Comparison of ENCODE assay signal across 8 cellular contexts in the genomic region with DNA sequence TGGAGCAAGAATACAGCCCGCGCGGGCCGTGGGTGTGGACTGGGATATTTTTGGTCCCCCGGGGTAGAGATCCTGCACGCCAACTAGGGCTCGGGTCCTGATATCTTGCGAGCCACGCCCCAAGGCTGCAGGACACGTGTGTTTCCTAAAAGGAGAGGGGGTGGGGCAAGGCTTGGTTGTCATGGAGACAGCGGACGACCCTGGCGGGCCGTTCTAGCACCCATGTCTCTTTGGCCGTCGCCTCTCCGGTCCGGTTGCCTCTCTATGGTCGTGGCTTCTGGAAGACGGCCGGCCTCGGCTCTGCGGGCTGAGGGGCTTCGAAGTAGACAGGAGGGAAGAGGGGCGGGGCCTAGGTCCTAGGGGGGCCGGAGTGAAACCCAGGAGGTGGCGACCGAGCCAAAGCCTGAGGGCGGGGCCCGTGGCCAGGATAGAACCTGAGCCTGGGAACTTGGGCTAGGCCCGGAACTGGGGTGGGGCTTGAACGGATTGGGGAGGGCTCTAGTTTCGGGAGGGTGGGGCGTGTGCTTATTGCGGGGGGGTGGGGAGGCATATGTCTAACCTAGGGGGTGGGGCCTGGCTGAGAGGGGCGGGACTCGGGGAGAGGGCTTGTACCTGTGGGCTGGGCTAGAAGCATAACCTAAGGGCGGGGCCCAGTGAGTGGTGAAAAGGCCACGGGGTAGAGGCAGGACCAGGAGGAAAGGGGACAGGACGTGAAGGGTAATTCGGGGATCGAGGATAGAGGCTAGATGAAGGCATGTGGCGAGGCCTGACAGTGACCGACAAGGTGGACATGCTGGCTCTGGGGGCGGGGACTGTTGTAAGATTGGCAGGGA. TPM values are rescaled to one million over a fixed set of nuclear protein-coding genes. Genes with fewer than 3 reads are reported as not detected.
A peak's percentile ranks its signal among the peaks of the same experiment; 100 is the strongest.
DNase-seq lines count a peak whose midpoint lies in the region; ATAC-seq and TF ChIP-seq lines count a peak whose summit lies in the region.

No MANE protein-coding gene starts in this region.

- H3K9me2 ChIP-seq in Karpas-422 (replicated peaks; ENCODE audit: insufficient read depth, low read length): no peaks in the 10 kb centered on the region

- peak overlapping the region; percentile 75 for H3K23ac ChIP-seq in neuronal stem cell (ENCODE audit: low read depth, low read length, poor library complexity)

- no peak overlapping the region for H3K14ac ChIP-seq in neuronal stem cell (ENCODE audit: low read length)

- no peak overlapping the region for H3K4ac ChIP-seq in neuronal stem cell (ENCODE audit: low read length)

- no peak overlapping the region for H2AK5ac ChIP-seq in neuronal stem cell (ENCODE audit: low read depth, low read length)

- H2BK5ac ChIP-seq in neuronal stem cell (ENCODE audit: low read length): peak overlapping the region; percentile 27

- no peaks in the 10 kb centered on the region for H3K36me3 ChIP-seq in Karpas-422 (ENCODE audit: insufficient read depth, low read length)
- H3K36me3 ChIP-seq in neuronal stem cell (replicated peaks in 1 of 2; ENCODE audit: control insufficient read depth in 2 of 2, insufficient read depth in 2 of 2, low read length in 2 of 2): no peaks in the 10 kb centered on the region

- H3K4me2 ChIP-seq in Karpas-422 (ENCODE audit: low read depth, low read length, poor library complexity, severe bottlenecking) (peak overlapping the region; percentile 73), neuronal stem cell (ENCODE audit: insufficient read depth, low read length, poor library complexity, severe bottlenecking) (peak overlapping the region; percentile 92)

- H3K9me3 ChIP-seq in Karpas-422 (ENCODE audit: low read length) (no peaks in the 10 kb centered on the region), neuronal stem cell (replicated peaks in 1 of 2; ENCODE audit: control insufficient read depth in 2 of 2, insufficient read depth in 1 of 2, low read depth in 1 of 2, low read length in 2 of 2) (no peaks in the 10 kb centered on the region)

- no peak overlapping the region for H4K8ac ChIP-seq in neuronal stem cell (ENCODE audit: low read depth, low read length)

- H3K9ac ChIP-seq in Karpas-422 (ENCODE audit: low read length) (peak overlapping the region; percentile 82), neuronal stem cell (ENCODE audit: low read depth, low read length, poor library complexity) (peak overlapping the region; percentile 77)

- H4K91ac ChIP-seq in neuronal stem cell (ENCODE audit: low read depth, low read length, poor library complexity): no peak overlapping the region

- TF ChIP-seq CTCF in foreskin keratinocyte (conservative IDR thresholded peaks at IDR 0.05): no peak

- H3K27ac ChIP-seq in Karpas-422 (ENCODE audit: low read length): no peak overlapping the region
- peak overlapping the region; percentile 98 for H3K27ac ChIP-seq in foreskin keratinocyte
- H3K27ac ChIP-seq in neuronal stem cell (replicated peaks; ENCODE audit: low read length): peak overlapping the region; percentile 95

- WGBS in neuronal stem cell (ENCODE audit: extremely low coverage in 2 of 2, insufficient read length in 2 of 2, insufficient replicate concordance in 1 of 2), 2 donors: no CpG with 5 or more reads among the region's 45 CpGs

- H4K20me1 ChIP-seq in Karpas-422 (ENCODE audit: insufficient read depth, low read depth, low read length): no peaks in the 10 kb centered on the region

- H3K79me1 ChIP-seq in neuronal stem cell (ENCODE audit: low read depth, low read length): no peaks in the 10 kb centered on the region

- DNase-seq in DMS79 treated with DMSO at 0.1 percent for 48 hours (lab: John Stamatoyannopoulos, UW): peak; percentile 94
- peak; percentile 97 for DNase-seq in Karpas-422
- DNase-seq in SHP77 (lab: John Stamatoyannopoulos, UW): peak; percentile 92 to 93
- DNase-seq in activated gamma-delta T cell treated with anti-CD3 and anti-CD28 coated beads, Interleukin-2, amount 50 U/mL, for 16 hours (ENCODE audit: low read depth): peak; percentile 85
- peak; percentile 91 to 96 for DNase-seq in foreskin keratinocyte
- peak; percentile 95 for DNase-seq in neuronal stem cell (ENCODE audit: low spot score)
- DNase-seq in stromal cell of bone marrow (ENCODE audit: low read depth): peak; percentile 91

- H3K79me2 ChIP-seq in Karpas-422 (ENCODE audit: low read length): no peaks in the 10 kb centered on the region

- H3K27me3 ChIP-seq in Karpas-422 (ENCODE audit: low read length) (no peaks in the 10 kb centered on the region), foreskin keratinocyte (no peaks in the 10 kb centered on the region), neuronal stem cell (ENCODE audit: control insufficient read depth in 3 of 3, insufficient read depth in 3 of 3, low read depth in 1 of 3, low read length in 3 of 3) (peaks cover 0 to 11% (median 0%) of the 10 kb centered on the region in 3 experiments)

- peak overlapping the region; percentile 25 for H2BK15ac ChIP-seq in neuronal stem cell (ENCODE audit: low read length)

- H2BK120ac ChIP-seq in neuronal stem cell (ENCODE audit: low read depth, low read length): no peak overlapping the region

- no peak overlapping the region for H2BK12ac ChIP-seq in neuronal stem cell (ENCODE audit: low read length)

- peak overlapping the region; percentile 88 for H3K4me3 ChIP-seq in Karpas-422 (ENCODE audit: low read length)
- H3K4me3 ChIP-seq in neuronal stem cell (ENCODE audit: low read length in 2 of 2): peak overlapping the region; percentile 87 to 99

- H3K18ac ChIP-seq in neuronal stem cell (ENCODE audit: low read length): peak overlapping the region; percentile 87

- ATAC-seq in GM21737 (IDR thresholded peaks at IDR 0.05; ENCODE audit: unreplicated experiment) (peak; percentile 48), foreskin keratinocyte (peak; percentile 76)

- H3K4me1 ChIP-seq in Karpas-422 (ENCODE audit: low read length) (peaks cover 20% of the 10 kb centered on the region), foreskin keratinocyte (no peaks in the 10 kb centered on the region), neuronal stem cell (ENCODE audit: control insufficient read depth in 2 of 2, insufficient read depth in 1 of 2, low read depth in 1 of 2, low read length in 2 of 2) (peaks cover 15 to 16% of the 10 kb centered on the region in 2 donors)

- H2AFZ ChIP-seq in Karpas-422 (ENCODE audit: low read length) (peak overlapping the region; percentile 71; the same call in 1 of the 2 replicates), neuronal stem cell (ENCODE audit: low read length) (peak overlapping the region; percentile 99)

RNA-seq across cellular contexts. Expression of a gene that starts 0.7 kb away (rescaled TPM):
- total RNA-seq in Karpas-422 (2014; rRNA removed; shearing (Covaris generic); ENCODE audit: low replicate concordance): 4.0 and 4.8 TPM in 2 replicates
- total RNA-seq in foreskin keratinocyte: 8.3 and 10.5 TPM in 2 replicates
- polyA plus RNA-seq in foreskin keratinocyte: 7.2 and 9.3 TPM in 2 replicates
- polyA plus RNA-seq in neuronal stem cell (2013, experiment 1 of 2): 10.0 TPM
- 9.8 TPM for polyA plus RNA-seq in neuronal stem cell (2013, experiment 2 of 2)

RNA-seq across cellular contexts. Expression of a gene that starts 8.9 kb away (rescaled TPM):
- not detected in 2 replicates for total RNA-seq in Karpas-422 (2014; rRNA removed; shearing (Covaris generic); ENCODE audit: low replicate concordance)
- not detected in 2 replicates for total RNA-seq in foreskin keratinocyte
- polyA plus RNA-seq in foreskin keratinocyte: not detected in 2 replicates
- not detected for polyA plus RNA-seq in neuronal stem cell (2013, experiment 1 of 2)
- not detected for polyA plus RNA-seq in neuronal stem cell (2013, experiment 2 of 2)

RNA-seq across cellular contexts. Expression of a gene that starts 21.1 kb away (rescaled TPM):
- not detected in 2 replicates for total RNA-seq in Karpas-422 (2014; rRNA removed; shearing (Covaris generic); ENCODE audit: low replicate concordance)
- 0.11 and 0.17 TPM in 2 replicates for total RNA-seq in foreskin keratinocyte
- polyA plus RNA-seq in foreskin keratinocyte: 0.24 and 0.36 TPM in 2 replicates
- polyA plus RNA-seq in neuronal stem cell (2013, experiment 1 of 2): 2.0 TPM
- polyA plus RNA-seq in neuronal stem cell (2013, experiment 2 of 2): 1.6 TPM

RNA-seq across cellular contexts. Expression of a gene that starts 41.9 kb away (rescaled TPM):
- 93.0 and 130 TPM in 2 replicates for total RNA-seq in Karpas-422 (2014; rRNA removed; shearing (Covaris generic); ENCODE audit: low replicate concordance)
- total RNA-seq in foreskin keratinocyte: 79.4 and 80.9 TPM in 2 replicates
- 128 and 132 TPM in 2 replicates for polyA plus RNA-seq in foreskin keratinocyte
- polyA plus RNA-seq in neuronal stem cell (2013, experiment 1 of 2): 109 TPM
- 106 TPM for polyA plus RNA-seq in neuronal stem cell (2013, experiment 2 of 2)

RNA-seq across cellular contexts. Expression of a gene that starts 49.7 kb away (rescaled TPM):
- 44.7 and 55.2 TPM in 2 replicates for total RNA-seq in Karpas-422 (2014; rRNA removed; shearing (Covaris generic); ENCODE audit: low replicate concordance)
- total RNA-seq in foreskin keratinocyte: 49.1 and 62.6 TPM in 2 replicates
- 78.8 and 91.2 TPM in 2 replicates for polyA plus RNA-seq in foreskin keratinocyte
- polyA plus RNA-seq in neuronal stem cell (2013, experiment 1 of 2): 42.9 TPM
- polyA plus RNA-seq in neuronal stem cell (2013, experiment 2 of 2): 42.4 TPM
